Comparison of ENCODE assay signal across 17 cellular contexts in the genomic region with DNA sequence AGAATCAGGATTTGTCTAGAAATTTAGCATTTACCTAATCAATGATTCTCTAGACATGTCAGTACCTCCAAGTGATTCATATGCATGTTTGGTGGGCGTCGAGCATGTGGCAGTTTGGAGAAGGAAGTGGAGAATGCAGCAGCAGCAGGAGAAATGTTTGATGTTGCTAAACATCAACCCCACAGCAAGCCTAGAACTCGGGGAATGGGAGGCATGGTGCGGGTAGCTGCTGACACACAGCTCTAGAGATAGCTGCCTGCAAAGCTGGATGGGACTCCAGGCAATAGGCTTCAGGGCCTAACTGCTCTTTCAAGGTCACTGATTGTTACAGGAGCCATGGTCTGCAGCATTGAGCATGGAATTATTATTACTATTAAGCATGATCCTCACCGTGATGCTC.
A peak's percentile ranks its signal among the peaks of the same experiment; 100 is the strongest.
DNase-seq lines count a peak whose midpoint lies in the region; ATAC-seq and TF ChIP-seq lines count a peak whose summit lies in the region.
"Had no signal": no experiment of that assay in that cellular context is flagged by ENCODE, and none has a peak within 500 bp of the region (broad histone marks: within the 10 kb centered on the region; RNA-seq: fewer than 3 reads in every experiment).

No MANE protein-coding gene starts in this region.

- no peak overlapping the region for H3K4me3 Mint-ChIP-seq in activated CD8-positive, alpha-beta T cell treated with anti-CD3 and anti-CD28 coated beads for 36 hours
- H3K4me3 Mint-ChIP-seq in activated CD8-positive, alpha-beta T cell treated with anti-CD3 and anti-CD28 coated beads, Interleukin-2, amount 10 ng/mL, durations not matched to agents 7 days and 5 days: no peak overlapping the region
- no peak overlapping the region for H3K4me3 Mint-ChIP-seq in activated B cell treated with CpG ODN at 0.5 μM for 24 hours
- H3K4me3 Mint-ChIP-seq in naive thymus-derived CD4-positive, alpha-beta T cell: no peak overlapping the region

- peaks cover 52% of the 10 kb centered on the region for H3K36me3 Mint-ChIP-seq in activated CD8-positive, alpha-beta T cell treated with anti-CD3 and anti-CD28 coated beads for 36 hours (ENCODE audit: low read depth)
- H3K36me3 Mint-ChIP-seq in activated CD8-positive, alpha-beta T cell treated with anti-CD3 and anti-CD28 coated beads, Interleukin-2, amount 10 ng/mL, durations not matched to agents 7 days and 5 days (ENCODE audit: low read depth): peaks cover 75% of the 10 kb centered on the region
- H3K36me3 Mint-ChIP-seq in activated B cell treated with CpG ODN at 0.5 μM for 24 hours (ENCODE audit: low read depth): peaks cover 86% of the 10 kb centered on the region
- peaks cover 4 to 44% (median 36%) of the 10 kb centered on the region in 5 donors for H3K36me3 Mint-ChIP-seq in naive thymus-derived CD4-positive, alpha-beta T cell

- no peak for ATAC-seq in activated CD8-positive, alpha-beta T cell treated with anti-CD3 and anti-CD28 coated beads for 36 hours
- ATAC-seq in activated CD8-positive, alpha-beta T cell treated with anti-CD3 and anti-CD28 coated beads, Interleukin-2, amount 10 ng/mL, durations not matched to agents 7 days and 5 days: no peak
- ATAC-seq in activated B cell treated with CpG ODN at 0.5 μM for 24 hours (ENCODE audit: low read depth): no peak
- ATAC-seq in naive thymus-derived CD4-positive, alpha-beta T cell: no peak
- ATAC-seq in GM19455 (IDR thresholded peaks at IDR 0.05; ENCODE audit: unreplicated experiment): no peak

- H3K4me1 Mint-ChIP-seq in activated CD8-positive, alpha-beta T cell treated with anti-CD3 and anti-CD28 coated beads for 36 hours (ENCODE audit: low read depth): peaks cover 29% of the 10 kb centered on the region
- peaks cover 25% of the 10 kb centered on the region for H3K4me1 Mint-ChIP-seq in activated CD8-positive, alpha-beta T cell treated with anti-CD3 and anti-CD28 coated beads, Interleukin-2, amount 10 ng/mL, durations not matched to agents 7 days and 5 days (ENCODE audit: low read depth)
- peaks cover 9% of the 10 kb centered on the region for H3K4me1 Mint-ChIP-seq in activated B cell treated with CpG ODN at 0.5 μM for 24 hours
- peaks cover 25 to 72% (median 55%) of the 10 kb centered on the region in 7 donors for H3K4me1 Mint-ChIP-seq in naive thymus-derived CD4-positive, alpha-beta T cell

- intact Hi-C loops in activated CD8-positive, alpha-beta T cell treated with anti-CD3 and anti-CD28 coated beads for 36 hours (cut with micrococcal nuclease): no loop called here
- intact Hi-C loops in activated B cell treated with CpG ODN at 0.5 μM for 24 hours (cut with micrococcal nuclease): no loop called here
- intact Hi-C loops in naive thymus-derived CD4-positive, alpha-beta T cell (cut with micrococcal nuclease): no loop called here

- no peak for TF ChIP-seq CTCF in activated CD8-positive, alpha-beta T cell treated with anti-CD3 and anti-CD28 coated beads for 36 hours (IDR thresholded peaks at IDR 0.05)
- TF ChIP-seq CTCF in activated B cell treated with CpG ODN at 0.5 μM for 24 hours (IDR thresholded peaks at IDR 0.05): no peak

- peak overlapping the region; percentile 75 for H3K27ac Mint-ChIP-seq in activated CD8-positive, alpha-beta T cell treated with anti-CD3 and anti-CD28 coated beads for 36 hours
- H3K27ac Mint-ChIP-seq in activated CD8-positive, alpha-beta T cell treated with anti-CD3 and anti-CD28 coated beads, Interleukin-2, amount 10 ng/mL, durations not matched to agents 7 days and 5 days: no peak overlapping the region
- H3K27ac Mint-ChIP-seq in activated B cell treated with CpG ODN at 0.5 μM for 24 hours: peak overlapping the region; percentile 16
- H3K27ac Mint-ChIP-seq in naive thymus-derived CD4-positive, alpha-beta T cell: peak overlapping the region in 8 of 9 donors; percentile 54 to 93 (median 84)

- no peaks in the 10 kb centered on the region for H3K27me3 Mint-ChIP-seq in activated CD8-positive, alpha-beta T cell treated with anti-CD3 and anti-CD28 coated beads for 36 hours
- H3K27me3 Mint-ChIP-seq in activated CD8-positive, alpha-beta T cell treated with anti-CD3 and anti-CD28 coated beads, Interleukin-2, amount 10 ng/mL, durations not matched to agents 7 days and 5 days (ENCODE audit: low read depth): no peaks in the 10 kb centered on the region
- no peaks in the 10 kb centered on the region for H3K27me3 Mint-ChIP-seq in activated B cell treated with CpG ODN at 0.5 μM for 24 hours
- no peaks in the 10 kb centered on the region for H3K27me3 Mint-ChIP-seq in naive thymus-derived CD4-positive, alpha-beta T cell

- H3K9ac ChIP-seq in BLaER1: no peak overlapping the region

- H3K27ac ChIP-seq in BLaER1: no peak overlapping the region
- H3K27ac ChIP-seq in naive thymus-derived CD4-positive, alpha-beta T cell (ENCODE audit: low read depth, low read length): no peak overlapping the region

- POLR2A ChIA-PET in activated CD8-positive, alpha-beta T cell treated with anti-CD3 and anti-CD28 coated beads for 36 hours (lab: Charles Lee): no interaction called here
- POLR2A ChIA-PET in activated CD8-positive, alpha-beta T cell treated with anti-CD3 and anti-CD28 coated beads, Interleukin-2, amount 10 ng/mL, durations not matched to agents 7 days and 5 days (lab: Charles Lee): no interaction called here
- POLR2A ChIA-PET in activated B cell treated with CpG ODN at 0.5 μM for 24 hours (lab: Charles Lee): no interaction called here
- POLR2A ChIA-PET in naive thymus-derived CD4-positive, alpha-beta T cell (lab: Charles Lee): interaction anchor here (0.6 kb wide), 1 partner anchor 15 kb away, joined by 3 read pairs; no protein-coding TSS in a partner anchor

- CTCF ChIA-PET in activated CD8-positive, alpha-beta T cell treated with anti-CD3 and anti-CD28 coated beads for 36 hours (lab: Charles Lee): no interaction called here
- CTCF ChIA-PET in activated CD8-positive, alpha-beta T cell treated with anti-CD3 and anti-CD28 coated beads, Interleukin-2, amount 10 ng/mL, durations not matched to agents 7 days and 5 days (lab: Charles Lee): interaction anchor here (0.7 kb wide), 1 partner anchor 8 kb away, joined by 3 read pairs; no protein-coding TSS in a partner anchor
- CTCF ChIA-PET in activated B cell treated with CpG ODN at 0.5 μM for 24 hours (lab: Charles Lee): no interaction called here
- CTCF ChIA-PET in naive thymus-derived CD4-positive, alpha-beta T cell (lab: Charles Lee): no interaction called here

- peak overlapping the region; percentile 74 for H3K4me2 ChIP-seq in BLaER1

- no peaks in the 10 kb centered on the region for H3K9me3 Mint-ChIP-seq in activated CD8-positive, alpha-beta T cell treated with anti-CD3 and anti-CD28 coated beads for 36 hours
- no peaks in the 10 kb centered on the region for H3K9me3 Mint-ChIP-seq in activated CD8-positive, alpha-beta T cell treated with anti-CD3 and anti-CD28 coated beads, Interleukin-2, amount 10 ng/mL, durations not matched to agents 7 days and 5 days (ENCODE audit: insufficient read depth)
- H3K9me3 Mint-ChIP-seq in activated B cell treated with CpG ODN at 0.5 μM for 24 hours: no peaks in the 10 kb centered on the region
- H3K9me3 Mint-ChIP-seq in naive thymus-derived CD4-positive, alpha-beta T cell: no peaks in the 10 kb centered on the region

- no peak for DNase-seq in activated CD8-positive, alpha-beta T cell treated with anti-CD3 and anti-CD28 coated beads for 36 hours
- DNase-seq in activated CD8-positive, alpha-beta T cell treated with anti-CD3 and anti-CD28 coated beads, Interleukin-2, amount 10 ng/mL, durations not matched to agents 7 days and 5 days: no peak
- DNase-seq in activated B cell treated with CpG ODN at 0.5 μM for 24 hours (no peak), NCI-H1417 (lab: John Stamatoyannopoulos, UW) (no peak), 8988T (no peak)
- DNase-seq in naive thymus-derived CD4-positive, alpha-beta T cell: no peak
- DNase-seq: DMS 273 treated with DMSO at 0.1 percent for 48 hours, DND-41, KBM-7, NCI-H187, NCI-H2107, NCI-H510A, NCI-H82, OCI-M1, SHP77 had no signal

- peaks cover 79% of the 10 kb centered on the region for H3K4me1 ChIP-seq in BLaER1
- H3K4me1 ChIP-seq in naive thymus-derived CD4-positive, alpha-beta T cell (ENCODE audit: control insufficient read depth in 2 of 2, insufficient read depth in 2 of 2, low read length in 2 of 2): peaks cover 0 to 8% of the 10 kb centered on the region in 2 donors

- H3K4me3 ChIP-seq in BLaER1: no peak overlapping the region
- no peak overlapping the region for H3K4me3 ChIP-seq in naive thymus-derived CD4-positive, alpha-beta T cell (ENCODE audit: low read length)

- H4K20me1 ChIP-seq in BLaER1: no peaks in the 10 kb centered on the region

- H3K36me3 ChIP-seq in BLaER1: no peaks in the 10 kb centered on the region
- H3K36me3 ChIP-seq in naive thymus-derived CD4-positive, alpha-beta T cell (ENCODE audit: control insufficient read depth in 2 of 3, insufficient read depth in 3 of 3, low read length in 3 of 3): peaks cover 5 to 68% (median 20%) of the 10 kb centered on the region in 3 experiments

- H3K9me3 ChIP-seq in BLaER1: no peaks in the 10 kb centered on the region
- H3K9me3 ChIP-seq in naive thymus-derived CD4-positive, alpha-beta T cell (ENCODE audit: control insufficient read depth in 2 of 3, low read length in 3 of 3): no peaks in the 10 kb centered on the region

- no peaks in the 10 kb centered on the region for H3K27me3 ChIP-seq in BLaER1
- H3K27me3 ChIP-seq in naive thymus-derived CD4-positive, alpha-beta T cell (ENCODE audit: control insufficient read depth in 2 of 2, insufficient read depth in 2 of 2, low read length in 2 of 2): no peaks in the 10 kb centered on the region
